14 cellular contexts compared by ENCODE assay signal in genomic region chr21:33302055-33302454, GRCh38. TPM values are rescaled to one million over a fixed set of nuclear protein-coding genes. Genes with fewer than 3 reads are reported as not detected.
DNase-seq lines count a peak whose midpoint lies in the region; ATAC-seq and TF ChIP-seq lines count a peak whose summit lies in the region.
"Had no signal": no experiment of that assay in that cellular context is flagged by ENCODE, and none has a peak within 500 bp of the region (broad histone marks: within the 10 kb centered on the region; RNA-seq: fewer than 3 reads in every experiment).

No MANE protein-coding gene starts in this region.

- 82 to 89% (median 86%) methylated on average over 3 to 7 of the region's 7 CpGs for WGBS in adrenal gland, 4 donors
- WGBS in upper lobe of left lung, 2 donors: 70 to 71% methylated on average over 6 to 7 of the region's 7 CpGs

- H3K27me3 ChIP-seq in left ventricle myocardium inferior (ENCODE audit: low read depth) (no peaks in the 10 kb centered on the region), adrenal gland (no peaks in the 10 kb centered on the region), upper lobe of left lung (no peaks in the 10 kb centered on the region)

- H3K36me3 ChIP-seq in left ventricle myocardium inferior: no peaks in the 10 kb centered on the region
- no peaks in the 10 kb centered on the region for H3K36me3 ChIP-seq in adrenal gland (replicated peaks in 1 of 2)
- peaks cover 0 to 5% (median 0%) of the 10 kb centered on the region in 4 donors for H3K36me3 ChIP-seq in upper lobe of left lung

- DNase-seq in left ventricle myocardium inferior (no peak), left cardiac atrium (no peak), adrenal gland (no peak), mesenteric fat pad (ENCODE audit: low spot score) (peak; percentile 67), upper lobe of left lung (peak in 1 of 2 donors; percentile 49)
- no peak for DNase-seq in central memory CD4-positive, alpha-beta T cell
- no peak for DNase-seq in stimulated activated CD8-positive, alpha-beta memory T cell treated with anti-CD3 and anti-CD28 coated beads, Interleukin-4, amount 100 ng/mL, for 48 hours
- DNase-seq: anterior cingulate cortex, GM23248, NCI-H1105 treated with DMSO at 0.1 percent for 48 hours, nucleus accumbens, T-cell had no signal

- TF ChIP-seq CTCF in left ventricle myocardium inferior (IDR thresholded peaks at IDR 0.05; ENCODE audit: borderline replicate concordance) (no peak), adrenal gland (IDR thresholded peaks at IDR 0.05) (no peak), upper lobe of left lung (IDR thresholded peaks at IDR 0.05) (peak in 2 of 6 experiments; percentile 7 to 10)

- no peaks in the 10 kb centered on the region for H3K9me3 ChIP-seq in left ventricle myocardium inferior (replicated peaks)
- H3K9me3 ChIP-seq in adrenal gland (replicated peaks in 1 of 3): no peaks in the 10 kb centered on the region
- no peaks in the 10 kb centered on the region for H3K9me3 ChIP-seq in upper lobe of left lung

- H3K4me1 ChIP-seq in left ventricle myocardium inferior: peaks cover 36% of the 10 kb centered on the region
- peaks cover 14 to 39% of the 10 kb centered on the region in 2 donors for H3K4me1 ChIP-seq in adrenal gland (replicated peaks in 1 of 2)
- H3K4me1 ChIP-seq in upper lobe of left lung: peaks cover 23 to 40% (median 35%) of the 10 kb centered on the region in 4 donors

- intact Hi-C loops in left ventricle myocardium inferior (cut with micrococcal nuclease): no loop called here
- intact Hi-C loops in left cardiac atrium (cut with DNase I): no loop called here
- intact Hi-C loops in adrenal gland (cut with DNase I): no loop called here

- H3K27ac ChIP-seq in left ventricle myocardium inferior (replicated peaks) (peak overlapping the region; percentile 84), adrenal gland (peak overlapping the region; percentile 4 to 80 (median 54)), upper lobe of left lung (peak overlapping the region; percentile 81 to 89 (median 83))
- H3K27ac ChIP-seq: GM23248 had no signal

- no peak for ATAC-seq in left cardiac atrium
- no peak for ATAC-seq in upper lobe of left lung (ENCODE audit: low FRiP score in 2 of 2)
- no peak for ATAC-seq in HG03439 (IDR thresholded peaks at IDR 0.05; ENCODE audit: unreplicated experiment)

- no peak for TF ChIP-seq EP300 in upper lobe of left lung (IDR thresholded peaks at IDR 0.05)

- TF ChIP-seq POLR2A in adrenal gland (IDR thresholded peaks at IDR 0.05) (no peak), upper lobe of left lung (IDR thresholded peaks at IDR 0.05) (no peak)

- H3K4me3 ChIP-seq in left ventricle myocardium inferior: no peak overlapping the region
- H3K4me3 ChIP-seq in adrenal gland: no peak overlapping the region
- no peak overlapping the region for H3K4me3 ChIP-seq in upper lobe of left lung
- H3K4me3 ChIP-seq: GM12878, GM23248 had no signal

RNA-seq across cellular contexts. Expression of gene IFNAR1, which starts 22.7 kb away (rescaled TPM):
- 24.4 TPM for total RNA-seq in left ventricle myocardium inferior
- 10 to 100 TPM; 30.7 to 33.1 TPM for total RNA-seq in left cardiac atrium
- 10 to 100 TPM; 21.8 to 71.2 (median 43.1) TPM for total RNA-seq in adrenal gland
- polyA plus RNA-seq in adrenal gland: 10 to 100 TPM in 1 of 3 donors, 1 to 10 TPM in 2; 7.3 to 36.4 (median 8.8) TPM
- total RNA-seq in mesenteric fat pad: 88.8 TPM
- 10 to 100 TPM; 17.1 to 68.5 (median 36.0) TPM for total RNA-seq in upper lobe of left lung

RNA-seq across cellular contexts. Expression of gene IL10RB, which starts 35.9 kb away (rescaled TPM):
- total RNA-seq in left ventricle myocardium inferior: 6.8 TPM
- 10 to 100 TPM; 14.9 to 16.7 TPM for total RNA-seq in left cardiac atrium
- total RNA-seq in adrenal gland: 10 to 100 TPM; 21.5 to 55.0 (median 28.7) TPM
- 10 to 100 TPM; 14.7 to 20.8 (median 14.9) TPM for polyA plus RNA-seq in adrenal gland
- total RNA-seq in mesenteric fat pad: 39.3 TPM
- 10 to 100 TPM; 11.5 to 49.2 (median 41.0) TPM for total RNA-seq in upper lobe of left lung
